31 cellular contexts compared by ENCODE assay signal in genomic region chr11:74478877-74479276, GRCh38. TPM values are rescaled to one million over a fixed set of nuclear protein-coding genes. Genes with fewer than 3 reads are reported as not detected.
"Had no signal": no experiment of that assay in that cellular context is flagged by ENCODE, and none has a peak within 500 bp of the region (broad histone marks: within the 10 kb centered on the region; RNA-seq: fewer than 3 reads in every experiment).

No MANE protein-coding gene starts in this region.

- H3K9me3 ChIP-seq: ovary, psoas muscle, spleen, suprapubic skin, testis, tibial artery, upper lobe of left lung, vagina had no signal

- H3K79me2 ChIP-seq: parathyroid adenoma had no signal

- H2AFZ ChIP-seq: neural progenitor cell, parathyroid adenoma had no signal

- H3K27me3 ChIP-seq: neural progenitor cell, ovary, testis, tibial artery, upper lobe of left lung, vagina had no signal

- ATAC-seq: naive thymus-derived CD4-positive, alpha-beta T cell; natural killer cell; psoas muscle; right cardiac atrium; sciatic nerve; stimulated activated memory B cell treated with anti-CD40 and anti-IgM and Interleukin-4, amounts not matched to agents 10 μg/mL and 1 μg/mL and 100 μg/mL, for 72 hours; stimulated activated naive CD8-positive, alpha-beta T cell treated with anti-CD3 and anti-CD28 coated beads, Interleukin-15, amount 100 ng/mL, for 72 hours; stimulated activated naive CD8-positive, alpha-beta T cell treated with anti-CD3 and anti-CD28 coated beads, Interleukin-15, Interleukin-2, amounts not matched to agents 100 U/mL and 50 U/mL, for 24 hours had no signal

- FAIRE-seq: urothelium cell line had no signal

- H3K9ac ChIP-seq: neural progenitor cell, parathyroid adenoma had no signal

- H3K27ac ChIP-seq: neural progenitor cell, ovary, parathyroid adenoma, psoas muscle, skin epidermis, spleen, suprapubic skin, testis, tibial artery, upper lobe of left lung, vagina had no signal

- H3K4me2 ChIP-seq: neural progenitor cell, smooth muscle cell had no signal

- H3K4me1 ChIP-seq: neural progenitor cell, parathyroid adenoma, psoas muscle, suprapubic skin, tibial artery, vagina had no signal

- H3K4me3 ChIP-seq: neural progenitor cell, ovary, psoas muscle, skin epidermis, smooth muscle cell, spleen, suprapubic skin, testis, tibial artery, upper lobe of left lung, vagina had no signal

- DNase-seq: naive thymus-derived CD4-positive, alpha-beta T cell; natural killer cell; occipital lobe; posterior cingulate gyrus; psoas muscle; right cardiac atrium; spleen; stimulated activated CD4-positive, alpha-beta T cell treated with anti-CD3 and anti-CD28 coated beads, Interleukin-12 subunit alpha, Interleukin-12 subunit beta, amount 100 ng/mL, for 4 hours; stimulated activated CD4-positive, alpha-beta T cell treated with anti-CD3 and anti-CD28 coated beads, Interleukin-1b, Interleukin-23, amount 100 ng/mL, for 48 hours; stimulated activated CD4-positive, alpha-beta T cell treated with anti-CD3 and anti-CD28 coated beads, Interleukin-4, amount 100 ng/mL, for 1 hour; stimulated activated CD4-positive, alpha-beta T cell treated with anti-CD3 and anti-CD28 coated beads, Interleukin-4, amount 100 ng/mL, for 4 hours; stimulated activated CD8-positive, alpha-beta memory T cell treated with anti-CD3 and anti-CD28 coated beads, Interleukin-4, amount 100 ng/mL, for 48 hours; stimulated activated naive CD4-positive, alpha-beta T cell; stimulated activated naive CD8-positive, alpha-beta T cell treated with anti-CD3 and anti-CD28 coated beads, Interleukin-15, amount 100 ng/mL, for 72 hours; stimulated activated naive CD8-positive, alpha-beta T cell treated with anti-CD3 and anti-CD28 coated beads, Interleukin-15, Interleukin-2, amounts not matched to agents 100 U/mL and 50 U/mL, for 24 hours; substantia nigra; testis; tibial artery; trophoblast cell; upper lobe of left lung had no signal

- H3K36me3 ChIP-seq: neural progenitor cell, ovary, spleen, suprapubic skin, tibial artery, upper lobe of left lung, vagina had no signal

RNA-seq across cellular contexts. Expression of gene KCNE3, which starts 11.5 kb away (rescaled TPM):
- polyA plus RNA-seq: naive thymus-derived CD4-positive, alpha-beta T cell; neural cell had no signal
